Comparison of ENCODE assay signal across 8 cellular contexts in the genomic region with DNA sequence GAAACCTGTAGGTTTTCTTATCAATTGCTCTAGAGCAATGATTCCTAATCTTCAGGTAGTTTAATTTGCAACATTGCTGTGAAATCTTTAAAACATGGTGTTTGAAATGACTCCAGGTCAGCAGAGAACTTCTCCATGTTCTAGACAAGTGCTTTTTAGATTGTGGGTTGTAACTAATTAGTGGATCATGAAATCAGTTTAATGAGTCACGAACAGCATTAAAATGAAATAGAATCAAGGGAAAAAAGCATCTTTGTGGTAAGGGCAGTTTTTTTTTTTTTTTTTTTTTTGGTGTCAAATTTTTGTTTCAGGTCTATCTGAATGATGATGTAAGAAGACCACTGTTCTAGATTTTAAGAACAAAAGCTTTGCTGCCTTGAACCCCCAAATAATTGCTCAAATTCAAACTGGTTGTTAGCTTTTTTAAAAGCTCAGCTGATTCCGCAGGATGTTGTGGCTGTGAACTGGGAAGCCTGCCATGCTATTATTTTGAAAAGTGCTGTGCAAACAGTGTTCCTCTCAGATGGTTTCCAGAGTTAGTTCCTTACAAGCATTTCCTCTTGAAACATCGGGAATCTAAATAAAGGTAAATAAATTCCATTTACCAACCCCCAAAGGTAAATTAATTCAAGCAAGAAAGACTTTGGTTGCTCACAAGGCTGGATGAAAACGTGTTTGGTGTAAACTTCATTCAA. TPM values are rescaled to one million over a fixed set of nuclear protein-coding genes. Genes with fewer than 3 reads are reported as not detected.
A peak's percentile ranks its signal among the peaks of the same experiment; 100 is the strongest.
DNase-seq lines count a peak whose midpoint lies in the region; FAIRE-seq and TF ChIP-seq lines count a peak whose summit lies in the region.

No MANE protein-coding gene starts in this region.

- DNase-seq in Peyer's patch (peak in 1 of 3 donors; percentile 65), globus pallidus (ENCODE audit: low spot score) (peak; percentile 70), renal cortical epithelial cell (ENCODE audit: low read depth) (peak; percentile 86), GM10266 (ENCODE audit: extremely low spot score) (no peak), NK-92 (lab: John Stamatoyannopoulos, UW; ENCODE audit: unreplicated experiment) (no peak), RWPE1 (ENCODE audit: low spot score) (no peak), GM12891 (ENCODE audit: insufficient read length, low spot score) (no peak)

- H3K9me3 ChIP-seq in HEK293 (ENCODE audit: control insufficient read depth, insufficient read depth, low read depth, low read length) (no peaks in the 10 kb centered on the region), Peyer's patch (no peaks in the 10 kb centered on the region)

- H3K4me3 ChIP-seq in HEK293 (ENCODE audit: low read depth, low read length) (no peak overlapping the region), Peyer's patch (peak overlapping the region in 1 of 4 donors; percentile 25)

- H3K27me3 ChIP-seq in Peyer's patch, result no peaks in the 10 kb centered on the region

- no peak for TF ChIP-seq CTCF in HEK293 (tag by site-specific recombination; IDR thresholded peaks at IDR 0.05)
- TF ChIP-seq CTCF in Peyer's patch (IDR thresholded peaks at IDR 0.05), result no peak
- TF ChIP-seq CTCF in GM10266 (IDR thresholded peaks at IDR 0.05; ENCODE audit: control insufficient read depth, insufficient read depth, low read depth, missing control alignments), result no peak
- no peak for TF ChIP-seq CTCF in RWPE1 (conservative IDR thresholded peaks at IDR 0.05; ENCODE audit: low read depth)

- POLR2A ChIA-PET in HEK293 (lab: Yijun Ruan, JAX) (interaction anchor here (0.7 kb wide), 1 partner anchor 60 kb away, joined by 3 read pairs; no protein-coding TSS in a partner anchor), RWPE1 (lab: Yijun Ruan, JAX; ENCODE audit: low non-redundant PET) (no interaction called here)

- H3K4me1 ChIP-seq in HEK293 (ENCODE audit: control insufficient read depth, insufficient read depth, low read length) (peaks cover 11% of the 10 kb centered on the region), Peyer's patch (peaks cover 0 to 28% (median 16%) of the 10 kb centered on the region in 4 donors)

- no peaks in the 10 kb centered on the region for H3K36me3 ChIP-seq in HEK293 (ENCODE audit: control insufficient read depth in 2 of 2, insufficient read depth in 1 of 2, low read length in 2 of 2)
- no peaks in the 10 kb centered on the region for H3K36me3 ChIP-seq in Peyer's patch

- FAIRE-seq in GM12891 (lab: Jason Lieb, UNC), result no peak

- H3K27ac ChIP-seq in HEK293 (ENCODE audit: extremely low read depth, low read depth, low read length), result no peak overlapping the region
- H3K27ac ChIP-seq in Peyer's patch, result peak overlapping the region; percentile 69 to 97 (median 90)
- H3K27ac ChIP-seq in RWPE1, result no peak overlapping the region

- TF ChIP-seq POLR2A in Peyer's patch (IDR thresholded peaks at IDR 0.05) (no peak), GM12891 (IDR thresholded peaks at IDR 0.05; ENCODE audit: low read depth, low read length) (no peak)

- CTCF ChIA-PET in HEK293 (lab: Yijun Ruan, JAX), result interaction anchor here (0.7 to 1.4 kb wide), 2 partner anchors 65 to 219 kb away, joined by 4 to 6 read pairs; no protein-coding TSS in a partner anchor
- CTCF ChIA-PET in RWPE1 (lab: Yijun Ruan, JAX), result interaction anchor here (0.6 to 0.9 kb wide), 3 partner anchors 50 to 288 kb away, joined by 3 read pairs; no protein-coding TSS in a partner anchor

TF ChIP-seq in HEK293, 187 proteins besides CTCF, POLR2A, EP300 and RAD21:
- peak; percentile 92 for TF ChIP-seq MYNN (tag by site-specific recombination; IDR thresholded peaks at IDR 0.05; ENCODE audit: borderline replicate concordance)
- TF ChIP-seq ZNF394 (tag by site-specific recombination; IDR thresholded peaks at IDR 0.05; ENCODE audit: borderline replicate concordance), result no peak
- TF ChIP-seq, protein P1, sequence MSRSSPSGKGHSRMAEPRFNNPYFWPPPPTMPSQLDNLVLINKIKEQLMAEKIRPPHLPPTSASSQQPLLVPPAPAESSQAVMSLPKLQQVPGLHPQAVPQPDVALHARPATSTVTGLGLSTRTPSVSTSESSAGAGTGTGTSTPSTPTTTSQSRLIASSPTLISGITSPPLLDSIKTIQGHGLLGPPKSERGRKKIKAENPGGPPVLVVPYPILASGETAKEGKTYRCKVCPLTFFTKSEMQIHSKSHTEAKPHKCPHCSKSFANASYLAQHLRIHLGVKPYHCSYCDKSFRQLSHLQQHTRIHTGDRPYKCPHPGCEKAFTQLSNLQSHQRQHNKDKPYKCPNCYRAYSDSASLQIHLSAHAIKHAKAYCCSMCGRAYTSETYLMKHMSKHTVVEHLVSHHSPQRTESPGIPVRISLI (tag by site-specific recombination; IDR thresholded peaks at IDR 0.05), result peak; percentile 79; the same call in 1 of the 2 replicates

TF ChIP-seq in GM12891, 5 proteins besides CTCF, POLR2A, EP300 and RAD21:
- TF ChIP-seq TAF1 (IDR thresholded peaks at IDR 0.05; ENCODE audit: low read depth, low read length), result no peak
- no peak for TF ChIP-seq POU2F2 (IDR thresholded peaks at IDR 0.05; ENCODE audit: low read depth, low read length)
- no peak for TF ChIP-seq POLR2AphosphoS5 (IDR thresholded peaks at IDR 0.05; ENCODE audit: low read depth, low read length)
- no peak for TF ChIP-seq PAX5 (IDR thresholded peaks at IDR 0.05; ENCODE audit: insufficient read depth, low read length, severe bottlenecking)
- no peak for TF ChIP-seq SPI1 (IDR thresholded peaks at IDR 0.05; ENCODE audit: low read depth, low read length)
TF ChIP-seq in GM12891: peak in this region for 0.

RNA-seq across cellular contexts. Expression of a gene that starts 13.1 kb away (rescaled TPM):
- 100 to 1,000 TPM; 130 to 664 (median 240) TPM for total RNA-seq in Peyer's patch
- total RNA-seq in renal cortical epithelial cell, result 1.9 and 5.8 TPM in 2 replicates
- polyA plus RNA-seq in GM12891 (2012; ENCODE audit: low read depth, missing spikeins), result not detected

Comparison
In these comparisons a context has a peak if more than half of its experiments do, and no peak if none do; other contexts are left out.
1. H3K27ac ChIP-seq: peak in Peyer's patch (4 of 4); none in HEK293 (single experiment) and RWPE1 (single experiment).
2. DNase-seq: peak in globus pallidus (single experiment) and renal cortical epithelial cell (single experiment); none in GM10266 (single experiment), NK-92 (single experiment), RWPE1 (single experiment) and GM12891 (single experiment).
3. RNA of a gene that starts 13.1 kb away (total RNA-seq): 130 to 664 TPM in Peyer's patch; 1.9 to 5.8 TPM in renal cortical epithelial cell; every median in the first group is over 10 times any median in the second.